Comparison of ENCODE assay signal across 11 cellular contexts in genomic region chr1:119859647-119860046, GRCh38. TPM values are rescaled to one million over a fixed set of nuclear protein-coding genes. Genes with fewer than 3 reads are reported as not detected.
A peak's percentile ranks its signal among the peaks of the same experiment; 100 is the strongest.
DNase-seq lines count a peak whose midpoint lies in the region; ATAC-seq and TF ChIP-seq lines count a peak whose summit lies in the region.
"Had no signal": no experiment of that assay in that cellular context is flagged by ENCODE, and none has a peak within 500 bp of the region (broad histone marks: within the 10 kb centered on the region; RNA-seq: fewer than 3 reads in every experiment).

No MANE protein-coding gene starts in this region.

- H3K4me3 Mint-ChIP-seq in T-helper 2 cell treated with Interferon-gamma antibody and Interleukin-4, amounts not matched to agents 5 μg/mL and 100 μg/mL, for 36 hours = peak overlapping the region; percentile 31
- H3K4me3 Mint-ChIP-seq: central memory CD8-positive, alpha-beta T cell; memory B cell had no signal

- ATAC-seq in GM21447 (IDR thresholded peaks at IDR 0.05; ENCODE audit: unreplicated experiment) = no peak
- no peak for ATAC-seq in GM18870 (IDR thresholded peaks at IDR 0.05; ENCODE audit: unreplicated experiment)
- ATAC-seq in Right ventricle myocardium superior (ENCODE audit: poor library complexity) = no peak
- ATAC-seq in GM19395 (IDR thresholded peaks at IDR 0.05; ENCODE audit: unreplicated experiment) = no peak

- DNase-seq in AG04450 (ENCODE audit: low read depth, low spot score) (peak; percentile 41), HS-27A (ENCODE audit: low read depth) (peak; percentile 40), foreskin fibroblast (peak; percentile 81 to 86), Right ventricle myocardium superior (no peak)
- peak; percentile 19 for DNase-seq in T-helper 2 cell treated with Interferon-gamma antibody and Interleukin-4, amounts not matched to agents 5 μg/mL and 100 μg/mL, for 36 hours (ENCODE audit: low spot score)

- H3K27ac Mint-ChIP-seq in T-helper 2 cell treated with Interferon-gamma antibody and Interleukin-4, amounts not matched to agents 5 μg/mL and 100 μg/mL, for 36 hours = peak overlapping the region; percentile 29
- H3K27ac Mint-ChIP-seq: memory B cell had no signal

- H3K4me1 Mint-ChIP-seq in T-helper 2 cell treated with Interferon-gamma antibody and Interleukin-4, amounts not matched to agents 5 μg/mL and 100 μg/mL, for 36 hours (ENCODE audit: low read depth) = peaks cover 26% of the 10 kb centered on the region
- H3K4me1 Mint-ChIP-seq: central memory CD8-positive, alpha-beta T cell; memory B cell had no signal

- H3K36me3 Mint-ChIP-seq in T-helper 2 cell treated with Interferon-gamma antibody and Interleukin-4, amounts not matched to agents 5 μg/mL and 100 μg/mL, for 36 hours (ENCODE audit: low read depth) = peaks cover 4% of the 10 kb centered on the region
- H3K36me3 Mint-ChIP-seq: memory B cell had no signal

- intact Hi-C loops in Right ventricle myocardium superior (cut with DNase I) = no loop called here

- POLR2A ChIA-PET in AG04450 (lab: Yijun Ruan, JAX) = interaction anchor here (1.0 kb wide), 1 partner anchor 8 kb away, joined by 3 read pairs; no protein-coding TSS in a partner anchor

- no peaks in the 10 kb centered on the region for H3K9me3 Mint-ChIP-seq in T-helper 2 cell treated with Interferon-gamma antibody and Interleukin-4, amounts not matched to agents 5 μg/mL and 100 μg/mL, for 36 hours
- H3K9me3 Mint-ChIP-seq: central memory CD8-positive, alpha-beta T cell; memory B cell had no signal

- H3K9me3 ChIP-seq in AG04450 (ENCODE audit: control insufficient read depth, insufficient read depth, low read length) = no peaks in the 10 kb centered on the region

- TF ChIP-seq CTCF in AG04450 (IDR thresholded peaks at IDR 0.05; ENCODE audit: low read depth, low read length) (no peak), foreskin fibroblast (IDR thresholded peaks at IDR 0.05; ENCODE audit: low read depth, low read length) (no peak)

- CTCF ChIA-PET in AG04450 (lab: Charles Lee) = interaction anchor here (1.4 to 1.8 kb wide), 2 partner anchors 11 to 51 kb away, joined by 5 to 8 read pairs; no protein-coding TSS in a partner anchor

- H3K4me3 ChIP-seq in AG04450 (ENCODE audit: low read depth, low read length) (no peak overlapping the region), foreskin fibroblast (ENCODE audit: low read depth in 1 of 2, low read length in 2 of 2) (no peak overlapping the region)

- peak overlapping the region; percentile 22 for H3K27ac ChIP-seq in AG04450 (ENCODE audit: low read depth, low read length)

- H3K27me3 Mint-ChIP-seq in T-helper 2 cell treated with Interferon-gamma antibody and Interleukin-4, amounts not matched to agents 5 μg/mL and 100 μg/mL, for 36 hours (ENCODE audit: low read depth) = peaks cover 20% of the 10 kb centered on the region

- H3K27me3 ChIP-seq in AG04450 (ENCODE audit: control insufficient read depth, insufficient read depth, low read length) = no peaks in the 10 kb centered on the region

RNA-seq across cellular contexts. Expression of gene ADAM30, which starts 36.7 kb away (rescaled TPM):
- not detected in 2 replicates for polyA plus RNA-seq in AG04450 (2011; rRNA removed)
- not detected in 2 replicates for polyA minus RNA-seq in AG04450 (2011; rRNA and poly(A)+ RNA removed)
- total RNA-seq in Right ventricle myocardium superior = not detected
- total RNA-seq: T-helper 1 cell treated with Interleukin-12 subunit alpha and Interleukin-12 subunit beta and Interleukin-4 antibody, amounts not matched to agents 30 ng/mL and 1 ng/mL, for 36 hours had no signal

RNA-seq across cellular contexts. Expression of gene REG4, which starts 48.4 kb away (rescaled TPM):
- polyA plus RNA-seq in AG04450 (2011; rRNA removed) = not detected in 2 replicates
- polyA minus RNA-seq in AG04450 (2011; rRNA and poly(A)+ RNA removed) = not detected in 2 replicates
- not detected for total RNA-seq in Right ventricle myocardium superior
